In genomic region chr2:215428060-215428910, GRCh38 we compare ENCODE assay signal across 31 cellular contexts. TPM values are rescaled to one million over a fixed set of nuclear protein-coding genes. Genes with fewer than 3 reads are reported as not detected.
DNase-seq lines count a peak whose midpoint lies in the region; ATAC-seq and TF ChIP-seq lines count a peak whose summit lies in the region.
"Had no signal": no experiment of that assay in that cellular context is flagged by ENCODE, and none has a peak within 500 bp of the region (broad histone marks: within the 10 kb centered on the region; RNA-seq: fewer than 3 reads in every experiment).

No MANE protein-coding gene starts in this region.

- H3K27ac Mint-ChIP-seq in MCF 10A (ENCODE audit: low read depth, unreplicated experiment) = peak overlapping the region; percentile 70
- H3K27ac Mint-ChIP-seq: activated CD8-positive, alpha-beta memory T cell treated with anti-CD3 and anti-CD28 coated beads, Interleukin-2, amount 10 ng/mL, durations not matched to agents 7 days and 5 days; activated naive CD4-positive, alpha-beta T cell treated with anti-CD3 and anti-CD28 coated beads, Interleukin-2, amount 50 U/mL, for 24 hours; nephron had no signal

- POLR2A ChIA-PET in MCF 10A (lab: Yijun Ruan, JAX) = interaction anchor here (0.6 to 0.9 kb wide), 3 partner anchors 19 to 359 kb away, joined by 3 to 4 read pairs (median 3); no protein-coding TSS in a partner anchor

- peaks cover 40% of the 10 kb centered on the region for H3K36me3 Mint-ChIP-seq in MCF 10A (ENCODE audit: insufficient read depth, unreplicated experiment)
- H3K36me3 Mint-ChIP-seq: activated CD8-positive, alpha-beta memory T cell treated with anti-CD3 and anti-CD28 coated beads, Interleukin-2, amount 10 ng/mL, durations not matched to agents 7 days and 5 days; activated naive CD4-positive, alpha-beta T cell treated with anti-CD3 and anti-CD28 coated beads, Interleukin-2, amount 50 U/mL, for 24 hours had no signal

- H3K36me3 ChIP-seq in breast epithelium (no peaks in the 10 kb centered on the region), kidney epithelial cell (ENCODE audit: control insufficient read depth, insufficient read depth, low read length) (peaks cover 8% of the 10 kb centered on the region)
- H3K36me3 ChIP-seq: BLaER1 had no signal

- CTCF ChIA-PET in MCF 10A (lab: Yijun Ruan, JAX) = interaction anchor here (0.6 kb wide), 2 partner anchors 25 to 486 kb away, joined by 3 read pairs; no protein-coding TSS in a partner anchor

- no peaks in the 10 kb centered on the region for H3K4me1 ChIP-seq in breast epithelium
- H3K4me1 ChIP-seq: parathyroid adenoma, testis had no signal

- BruUV-seq in MCF 10A (replicated peaks; lab: Mats Ljungman, UMichigan) = no TSS peak

- H3K4me3 ChIP-seq in breast epithelium (no peak overlapping the region), choroid plexus epithelial cell (ENCODE audit: low read depth, low read length) (peak overlapping the region; percentile 77), kidney epithelial cell (ENCODE audit: low read depth, low read length) (peak overlapping the region; percentile 18)
- H3K4me3 ChIP-seq: BLaER1, esophagus squamous epithelium, heart right ventricle, left ventricle myocardium inferior, PC-9, testis had no signal

- H3K27me3 Mint-ChIP-seq in MCF 10A (ENCODE audit: insufficient read depth, unreplicated experiment) = no peaks in the 10 kb centered on the region

- no peak for TF ChIP-seq CTCF in MCF 10A (IDR thresholded peaks at IDR 0.05; ENCODE audit: unreplicated experiment)
- no peak for TF ChIP-seq CTCF in breast epithelium (IDR thresholded peaks at IDR 0.05)
- TF ChIP-seq CTCF in choroid plexus epithelial cell (conservative IDR thresholded peaks at IDR 0.05; ENCODE audit: low read depth, low read length) = no peak
- TF ChIP-seq CTCF in kidney epithelial cell (IDR thresholded peaks at IDR 0.05; ENCODE audit: insufficient read depth, low read length, poor library complexity, severe bottlenecking) = no peak
- no peak for TF ChIP-seq CTCF in GM20000 (IDR thresholded peaks at IDR 0.05; ENCODE audit: extremely low read depth, missing control alignments)

- no peak overlapping the region for H3K4me3 Mint-ChIP-seq in MCF 10A (ENCODE audit: unreplicated experiment)
- H3K4me3 Mint-ChIP-seq: activated CD8-positive, alpha-beta memory T cell treated with anti-CD3 and anti-CD28 coated beads, Interleukin-2, amount 10 ng/mL, durations not matched to agents 7 days and 5 days; activated naive CD4-positive, alpha-beta T cell treated with anti-CD3 and anti-CD28 coated beads, Interleukin-2, amount 50 U/mL, for 24 hours; nephron had no signal

- H3K9me3 Mint-ChIP-seq in MCF 10A (ENCODE audit: unreplicated experiment) = no peaks in the 10 kb centered on the region
- H3K9me3 Mint-ChIP-seq: activated naive CD4-positive, alpha-beta T cell treated with anti-CD3 and anti-CD28 coated beads, Interleukin-2, amount 50 U/mL, for 24 hours; nephron had no signal

- DNase-seq in MCF 10A (ENCODE audit: unreplicated experiment) (no peak), breast epithelium (ENCODE audit: low spot score in 2 of 2) (no peak), choroid plexus epithelial cell (ENCODE audit: low read depth) (peak; percentile 64), kidney epithelial cell (ENCODE audit: low read depth) (no peak), islet precursor cell (no peak), GM20000 (ENCODE audit: low spot score) (no peak)
- no peak for DNase-seq in activated CD4-positive, alpha-beta T cell treated with anti-CD3 and anti-CD28 coated beads for 4 hours
- DNase-seq: 8988T; activated CD4-positive, alpha-beta T cell treated with anti-CD3 and anti-CD28 coated beads for 48 hours; activated CD8-positive, alpha-beta memory T cell treated with anti-CD3 and anti-CD28 coated beads, Interleukin-2, amount 10 ng/mL, durations not matched to agents 7 days and 5 days; COR-L47; effector memory CD4-positive, alpha-beta T cell; esophagus squamous epithelium; heart right ventricle; left ventricle myocardium inferior; midbrain; NCI-H1417 treated with DMSO at 0.1 percent for 48 hours; NCI-H2107; NCI-H446 treated with DMSO at 0.1 percent for 48 hours; PC-9; SHP77 treated with DMSO at 0.1 percent for 48 hours; small intestine; stimulated activated CD4-positive, alpha-beta T cell treated with anti-CD3 and anti-CD28 coated beads, Interleukin-4, amount 100 ng/mL, for 1 hour; stimulated activated naive CD4-positive, alpha-beta T cell; testis had no signal

- ATAC-seq in HG02981 (IDR thresholded peaks at IDR 0.05; ENCODE audit: unreplicated experiment) = no peak
- ATAC-seq: activated CD8-positive, alpha-beta memory T cell treated with anti-CD3 and anti-CD28 coated beads, Interleukin-2, amount 10 ng/mL, durations not matched to agents 7 days and 5 days; heart right ventricle had no signal

- intact Hi-C loops in MCF 10A (cut with micrococcal nuclease) = no loop called here
- intact Hi-C loops in breast epithelium (cut with DNase I; ENCODE audit: low total_unique reads) = no loop called here

- no peaks in the 10 kb centered on the region for H3K9me3 ChIP-seq in breast epithelium
- H3K9me3 ChIP-seq: ascending aorta, BLaER1, esophagus squamous epithelium, heart right ventricle, left ventricle myocardium inferior, testis had no signal

- TF ChIP-seq POLR2A in breast epithelium (IDR thresholded peaks at IDR 0.05) = no peak

- H3K27me3 ChIP-seq in breast epithelium = no peaks in the 10 kb centered on the region
- H3K27me3 ChIP-seq in kidney epithelial cell (ENCODE audit: control insufficient read depth, insufficient read depth, low read length) = no peaks in the 10 kb centered on the region
- H3K27me3 ChIP-seq: ascending aorta, BLaER1, testis had no signal

- H3K4me1 Mint-ChIP-seq in MCF 10A (ENCODE audit: insufficient read depth, unreplicated experiment) = peaks cover 25% of the 10 kb centered on the region
- H3K4me1 Mint-ChIP-seq: activated CD8-positive, alpha-beta memory T cell treated with anti-CD3 and anti-CD28 coated beads, Interleukin-2, amount 10 ng/mL, durations not matched to agents 7 days and 5 days; activated naive CD4-positive, alpha-beta T cell treated with anti-CD3 and anti-CD28 coated beads, Interleukin-2, amount 50 U/mL, for 24 hours had no signal

- no peak overlapping the region for H3K27ac ChIP-seq in breast epithelium
- H3K27ac ChIP-seq: BLaER1, heart right ventricle, left ventricle myocardium inferior, parathyroid adenoma, PC-9, testis had no signal

RNA-seq across cellular contexts. Expression of gene FN1, which starts 7.6 kb away (rescaled TPM):
- total RNA-seq in MCF 10A (2022) (564 and 636 TPM in 2 replicates), breast epithelium (100 to 1,000 TPM in 2 of 3 donors, 10 to 100 TPM in 1; 74.9 to 295 (median 102) TPM), kidney epithelial cell (2,584 and 2,610 TPM in 2 replicates)

Comparison
In these comparisons a context has a peak if more than half of its experiments do, and no peak if none do; other contexts are left out.
1. H3K4me3 ChIP-seq: peak in choroid plexus epithelial cell (single experiment) and kidney epithelial cell (single experiment); none in breast epithelium (0 of 3).